14 cellular contexts compared by ENCODE assay signal in the genomic region with DNA sequence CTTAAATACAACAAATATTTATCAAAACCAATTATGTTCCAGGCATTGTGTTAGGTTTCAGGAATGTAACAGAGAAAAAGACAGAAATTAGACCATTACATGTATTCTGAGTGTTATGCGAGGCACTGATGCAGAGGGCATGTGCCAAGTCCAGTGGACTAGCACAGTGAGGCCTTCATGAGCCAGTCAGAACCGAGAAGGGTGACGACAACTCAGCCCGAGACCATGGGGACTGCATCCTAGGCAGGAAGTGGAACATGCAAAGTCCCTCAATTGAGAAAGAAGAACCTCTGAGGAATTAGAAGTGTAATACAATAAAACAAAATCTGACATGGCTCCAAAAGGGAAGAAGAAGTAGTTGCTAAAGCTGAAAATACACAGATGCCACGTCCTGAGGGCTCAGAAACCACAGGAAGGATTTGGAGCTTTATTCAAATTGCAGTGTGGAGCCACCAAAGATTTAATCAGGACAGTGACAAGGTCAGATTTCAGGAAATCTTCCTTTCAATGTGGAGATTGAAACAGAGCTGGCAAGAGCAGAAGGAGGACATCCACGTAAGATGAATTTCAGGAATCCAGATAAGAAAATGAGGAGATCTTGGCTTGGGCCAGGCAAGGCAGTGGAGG.
DNase-seq lines count a peak whose midpoint lies in the region; ATAC-seq, FAIRE-seq and TF ChIP-seq lines count a peak whose summit lies in the region.
"Had no signal": no experiment of that assay in that cellular context is flagged by ENCODE, and none has a peak within 500 bp of the region (broad histone marks: within the 10 kb centered on the region; RNA-seq: fewer than 3 reads in every experiment).

No MANE protein-coding gene starts in this region.

- no peak for TF ChIP-seq RAD21 in IMR-90 (IDR thresholded peaks at IDR 0.05; ENCODE audit: low read length)

- no peak for DNase-seq in IMR-90
- peak; percentile 45 for DNase-seq in left cardiac atrium
- no peak for DNase-seq in HTR-8/SVneo (ENCODE audit: insufficient read length, low spot score)
- DNase-seq in stimulated activated CD4-positive, alpha-beta T cell treated with anti-CD3 and anti-CD28 coated beads, Interleukin-4, amount 100 ng/mL, for 1 hour = no peak
- no peak for DNase-seq in activated naive CD4-positive, alpha-beta T cell treated with anti-CD3 and anti-CD28 coated beads for 36 hours
- no peak for DNase-seq in GM19240 (ENCODE audit: insufficient read length, low spot score)
- DNase-seq: activated gamma-delta T cell treated with Interleukin-2 at 50 U/mL for 16 hours; effector CD4-positive, alpha-beta T cell; foreskin keratinocyte; NCI-H2081 treated with DMSO at 0.1 percent for 48 hours; stimulated activated CD8-positive, alpha-beta memory T cell treated with anti-CD3 and anti-CD28 coated beads, Interleukin-4, amount 100 ng/mL, for 48 hours had no signal

- H3K4me1 ChIP-seq in BLaER1 treated with 17β-estradiol and CSF1 and Interleukin-3, amounts not matched to agents 10 nM and 100 nM = peaks cover 6 to 29% (median 13%) of the 10 kb centered on the region in 10 experiments; a peak in 19 of 20 replicates
- H3K4me1 ChIP-seq in IMR-90 (ENCODE audit: control insufficient read depth, insufficient read depth, low read length) = peaks cover 15% of the 10 kb centered on the region

- WGBS in IMR-90 (ENCODE audit: extremely low coverage in 2 of 2, insufficient read length in 1 of 2), 2 experiments = 96% methylated on average over 5 of the region's 6 CpGs; no CpG with 5 or more reads in 1 of the 2 experiments

- H3K56ac ChIP-seq in IMR-90 (ENCODE audit: extremely low read depth, insufficient read depth, low read length) = no peak overlapping the region

- no peak for TF ChIP-seq POLR2A in IMR-90 (IDR thresholded peaks at IDR 0.05; ENCODE audit: low read depth, low read length)

- CTCF ChIA-PET in IMR-90 (lab: Yijun Ruan, JAX) = interaction anchor here (1.1 to 1.4 kb wide), 2 partner anchors 10 to 152 kb away, joined by 3 to 4 read pairs; no protein-coding TSS in a partner anchor
- CTCF ChIA-PET in activated naive CD4-positive, alpha-beta T cell treated with anti-CD3 and anti-CD28 coated beads for 36 hours (lab: Charles Lee) = interaction anchor here (0.6 kb wide), 1 partner anchor 637 kb away, joined by 3 read pairs; no protein-coding TSS in a partner anchor

- H3K27me3 Mint-ChIP-seq in activated naive CD4-positive, alpha-beta T cell treated with anti-CD3 and anti-CD28 coated beads for 36 hours (ENCODE audit: low read depth) = peaks cover 5% of the 10 kb centered on the region

- H3K27ac Mint-ChIP-seq in activated naive CD4-positive, alpha-beta T cell treated with anti-CD3 and anti-CD28 coated beads for 36 hours = no peak overlapping the region
- H3K27ac Mint-ChIP-seq: type B pancreatic cell had no signal

- no peak overlapping the region for H3K4me3 Mint-ChIP-seq in activated naive CD4-positive, alpha-beta T cell treated with anti-CD3 and anti-CD28 coated beads for 36 hours
- H3K4me3 Mint-ChIP-seq: type B pancreatic cell had no signal

- intact Hi-C loops in IMR-90 (cut with micrococcal nuclease) = loop anchor here (5.0 kb wide), 1 partner anchor 172 kb away; no protein-coding TSS in a partner anchor
- intact Hi-C loops in left cardiac atrium (cut with DNase I) = no loop called here
- intact Hi-C loops in activated naive CD4-positive, alpha-beta T cell treated with anti-CD3 and anti-CD28 coated beads for 36 hours (cut with micrococcal nuclease) = no loop called here

- dilution Hi-C loops in IMR-90 (cut with HindIII; ENCODE audit: low sequenced_read_pairs, unreplicated experiment) = no loop called here

- H3K9me1 ChIP-seq in IMR-90 (ENCODE audit: insufficient read depth, low read length) = peaks cover 16% of the 10 kb centered on the region; the same call in 1 of the 2 replicates

- TF ChIP-seq CTCF in IMR-90 (conservative IDR thresholded peaks at IDR 0.05; ENCODE audit: low read depth, low read length) = no peak

- H3K36me3 ChIP-seq in BLaER1 treated with 17β-estradiol and CSF1 and Interleukin-3, amounts not matched to agents 10 nM and 100 nM = no peaks in the 10 kb centered on the region
- no peaks in the 10 kb centered on the region for H3K36me3 ChIP-seq in IMR-90 (ENCODE audit: control insufficient read depth, insufficient read depth, low read length)

- H3K9me3 Mint-ChIP-seq in activated naive CD4-positive, alpha-beta T cell treated with anti-CD3 and anti-CD28 coated beads for 36 hours = no peaks in the 10 kb centered on the region

- peak; percentile 72 for ATAC-seq in GM19463 (IDR thresholded peaks at IDR 0.05; ENCODE audit: unreplicated experiment)
- ATAC-seq in IMR-90 (ENCODE audit: low read depth) = no peak
- ATAC-seq in left cardiac atrium = peak; percentile 49 to 73
- ATAC-seq: foreskin keratinocyte had no signal

- H3K9me3 ChIP-seq in BLaER1 treated with 17β-estradiol and CSF1 and Interleukin-3, amounts not matched to agents 10 nM and 100 nM (replicated peaks in 1 of 11) = no peaks in the 10 kb centered on the region
- no peaks in the 10 kb centered on the region for H3K9me3 ChIP-seq in IMR-90 (ENCODE audit: control insufficient read depth, insufficient read depth, low read length)

- H2BK120ac ChIP-seq in IMR-90 (ENCODE audit: low read depth, low read length) = peak overlapping the region; percentile 70; the same call in 1 of the 2 replicates

- peak overlapping the region; percentile 1 to 76 (median 53); a peak in 19 of 22 replicates for H3K4me2 ChIP-seq in BLaER1 treated with 17β-estradiol and CSF1 and Interleukin-3, amounts not matched to agents 10 nM and 100 nM
- H3K4me2 ChIP-seq in IMR-90 (ENCODE audit: low read depth, low read length) = no peak overlapping the region

- peak overlapping the region; percentile 75; the same call in 1 of the 2 replicates for H3K18ac ChIP-seq in IMR-90 (ENCODE audit: low read depth, low read length)

- no peak overlapping the region for H3K4me3 ChIP-seq in BLaER1 treated with 17β-estradiol and CSF1 and Interleukin-3, amounts not matched to agents 10 nM and 100 nM
- H3K4me3 ChIP-seq in IMR-90 (ENCODE audit: insufficient read depth, low read depth, low read length) = no peak overlapping the region

- no TSS peak for BruUV-seq in IMR-90 (replicated peaks; lab: Mats Ljungman, UMichigan)

- H2BK20ac ChIP-seq in IMR-90 (ENCODE audit: low read depth, low read length) = peak overlapping the region; percentile 77

- H3K14ac ChIP-seq in IMR-90 (replicated peaks; ENCODE audit: low read depth, low read length) = peak overlapping the region; percentile 68; the same call in 1 of the 2 replicates

- H4K91ac ChIP-seq in IMR-90 (ENCODE audit: insufficient read depth, low read depth, low read length) = no peak overlapping the region; the same call in none of the 2 replicates

- peak overlapping the region in 2 of 11 experiments; percentile 10 to 29; a peak in 1 of 22 replicates for H3K9ac ChIP-seq in BLaER1 treated with 17β-estradiol and CSF1 and Interleukin-3, amounts not matched to agents 10 nM and 100 nM
- H3K9ac ChIP-seq in IMR-90 (ENCODE audit: low read depth, low read length) = no peak overlapping the region

- peak overlapping the region; percentile 66; the same call in 1 of the 2 replicates for H3K4ac ChIP-seq in IMR-90 (ENCODE audit: low read depth, low read length)

- H2AK9ac ChIP-seq in IMR-90 (replicated peaks; ENCODE audit: low read depth, low read length, poor library complexity) = no peak overlapping the region

- H3K36me3 Mint-ChIP-seq in activated naive CD4-positive, alpha-beta T cell treated with anti-CD3 and anti-CD28 coated beads for 36 hours (ENCODE audit: low read depth) = no peaks in the 10 kb centered on the region
- H3K36me3 Mint-ChIP-seq: type B pancreatic cell had no signal

- POLR2A ChIA-PET in IMR-90 (lab: Charles Lee; ENCODE audit: unreplicated experiment) = no interaction called here

- H2AK5ac ChIP-seq in IMR-90 (ENCODE audit: low read depth, low read length) = peak overlapping the region; percentile 92; the same call in 1 of the 2 replicates

- no peak overlapping the region for H2AFZ ChIP-seq in IMR-90 (replicated peaks; ENCODE audit: low read length, poor library complexity)

- peaks cover 3 to 14% of the 10 kb centered on the region in 2 experiments; a peak in 2 of 4 replicates for H3K79me1 ChIP-seq in IMR-90 (ENCODE audit: low read depth in 1 of 2, low read length in 2 of 2)

- H3K23ac ChIP-seq in IMR-90 (ENCODE audit: low read depth, low read length) = peak overlapping the region; percentile 43; the same call in 1 of the 2 replicates

- peak overlapping the region in 1 of 2 experiments; percentile 47; a peak in 1 of 4 replicates for H4K8ac ChIP-seq in IMR-90 (ENCODE audit: low read depth in 2 of 2, low read length in 2 of 2)

- peak overlapping the region in 3 of 11 experiments; percentile 14 to 35 (median 34); a peak in 3 of 22 replicates for H3K27ac ChIP-seq in BLaER1 treated with 17β-estradiol and CSF1 and Interleukin-3, amounts not matched to agents 10 nM and 100 nM
- no peak overlapping the region for H3K27ac ChIP-seq in IMR-90 (ENCODE audit: insufficient read depth, low read length)
- H3K27ac ChIP-seq: foreskin keratinocyte had no signal

- H2BK5ac ChIP-seq in IMR-90 (ENCODE audit: low read depth, low read length, poor library complexity, severe bottlenecking) = no peak overlapping the region

- in situ Hi-C loops in IMR-90 (cut with MboI; ENCODE audit: low sequenced_read_pairs) = loop anchor here (25.0 kb wide), 2 partner anchors 988 to 1488 kb away; a partner anchor contains a TSS

- H3K27me3 ChIP-seq in BLaER1 treated with 17β-estradiol and CSF1 and Interleukin-3, amounts not matched to agents 10 nM and 100 nM = no peaks in the 10 kb centered on the region
- H3K27me3 ChIP-seq in IMR-90 (ENCODE audit: control insufficient read depth, insufficient read depth, low read length) = no peaks in the 10 kb centered on the region
- H3K27me3 ChIP-seq: foreskin keratinocyte had no signal

- H4K5ac ChIP-seq in IMR-90 (ENCODE audit: low read depth, low read length) = 0 out of 2 replicates have a peak overlapping the region, but pooled peaks have one; percentile 72

- no peaks in the 10 kb centered on the region for H3K4me1 Mint-ChIP-seq in activated naive CD4-positive, alpha-beta T cell treated with anti-CD3 and anti-CD28 coated beads for 36 hours (ENCODE audit: low read depth)

- H4K20me1 ChIP-seq in BLaER1 treated with 17β-estradiol and CSF1 and Interleukin-3, amounts not matched to agents 10 nM and 100 nM = no peaks in the 10 kb centered on the region
- no peaks in the 10 kb centered on the region for H4K20me1 ChIP-seq in IMR-90 (ENCODE audit: insufficient read depth, low read length)

- FAIRE-seq in HTR-8/SVneo (lab: Jason Lieb, UNC) = no peak

- H2BK15ac ChIP-seq in IMR-90 (ENCODE audit: low read depth, low read length) = peak overlapping the region; percentile 91; the same call in 2 of the 3 replicates

TF ChIP-seq in IMR-90, 13 proteins besides CTCF, POLR2A, EP300 and RAD21 (continues in another document):
- TF ChIP-seq NFE2L2 (IDR thresholded peaks at IDR 0.05; ENCODE audit: low read depth, low read length) (no peak), MXI1 (IDR thresholded peaks at IDR 0.05; ENCODE audit: borderline replicate concordance, low read depth, low read length) (no peak), SMC3 (IDR thresholded peaks at IDR 0.05; ENCODE audit: low read depth, low read length) (no peak), RFX5 (IDR thresholded peaks at IDR 0.05; ENCODE audit: low read depth, low read length) (no peak)
